8 cellular contexts compared by ENCODE assay signal in the genomic region with DNA sequence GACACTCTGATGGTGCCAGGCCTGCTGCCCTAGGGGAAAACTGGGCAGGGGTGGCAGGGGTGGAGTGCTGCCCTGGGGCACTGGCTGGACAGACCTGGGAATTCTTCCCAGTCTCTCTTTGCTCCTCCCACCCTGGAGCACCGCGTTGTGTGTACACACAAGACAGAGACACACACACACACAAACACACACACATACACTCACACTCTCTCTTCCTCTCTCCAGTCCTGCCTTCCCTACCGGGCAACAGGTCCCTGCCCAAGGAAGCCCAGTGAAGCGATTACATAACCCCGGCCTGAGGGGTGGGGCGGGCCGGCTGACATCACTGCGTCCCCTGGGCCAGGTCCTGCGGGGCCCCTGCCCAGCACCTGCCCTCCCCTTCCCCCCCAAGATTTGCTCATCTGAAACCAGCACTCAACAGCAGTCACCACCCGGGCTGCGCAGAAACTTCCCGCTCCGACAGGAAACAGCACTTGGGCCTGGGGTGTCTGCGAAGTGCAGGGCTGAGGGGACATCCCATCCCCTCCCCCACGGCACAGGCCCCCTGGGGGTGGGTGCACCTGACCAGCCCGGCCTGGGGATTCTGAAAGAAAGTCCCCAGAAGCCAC. TPM values are rescaled to one million over a fixed set of nuclear protein-coding genes. Genes with fewer than 3 reads are reported as not detected.
A peak's percentile ranks its signal among the peaks of the same experiment; 100 is the strongest.
DNase-seq lines count a peak whose midpoint lies in the region; ATAC-seq and TF ChIP-seq lines count a peak whose summit lies in the region.

No MANE protein-coding gene starts in this region.

- H3K27ac ChIP-seq in coronary artery = peak overlapping the region; percentile 90 to 99

- no peaks in the 10 kb centered on the region for H3K9me3 Mint-ChIP-seq in activated B cell treated with CpG ODN at 0.5 μM for 24 hours

- ATAC-seq in GM19397 (IDR thresholded peaks at IDR 0.05; ENCODE audit: unreplicated experiment) (peak; percentile 5), activated B cell treated with CpG ODN at 0.5 μM for 24 hours (ENCODE audit: low read depth) (peak; percentile 41), GM21526 (IDR thresholded peaks at IDR 0.05; ENCODE audit: low FRiP score, unreplicated experiment) (no peak)

- peaks cover 78% of the 10 kb centered on the region for H3K4me1 Mint-ChIP-seq in activated B cell treated with CpG ODN at 0.5 μM for 24 hours

- intact Hi-C loops in activated B cell treated with CpG ODN at 0.5 μM for 24 hours (cut with micrococcal nuclease) = loop anchor here (1.0 to 5.0 kb wide), 3 partner anchors 8 to 188 kb away; partner anchors contain the start of gene KLF16

- DNase-seq in Ammon's horn (ENCODE audit: low spot score) = peak; percentile 85
- DNase-seq in NCI-H128 (lab: John Stamatoyannopoulos, UW; ENCODE audit: unreplicated experiment) = peak; percentile 37
- peak; percentile 82 for DNase-seq in activated B cell treated with CpG ODN at 0.5 μM for 24 hours
- DNase-seq in coronary artery (ENCODE audit: low spot score) = peak; percentile 92
- DNase-seq in left kidney (ENCODE audit: low read depth, low spot score) = peak; percentile 83
- DNase-seq in stimulated activated CD4-positive, alpha-beta T cell treated with anti-CD3 and anti-CD28 coated beads, Interleukin-2, amount 100 ng/mL, for 24 hours = peak; percentile 69 to 71

- H3K27ac Mint-ChIP-seq in activated B cell treated with CpG ODN at 0.5 μM for 24 hours = peak overlapping the region; percentile 88

- H3K4me3 Mint-ChIP-seq in activated B cell treated with CpG ODN at 0.5 μM for 24 hours = peak overlapping the region; percentile 93

- CTCF ChIA-PET in activated B cell treated with CpG ODN at 0.5 μM for 24 hours (lab: Charles Lee) = interaction anchor here (1.0 to 1.8 kb wide), 4 partner anchors 20 to 38 kb away, joined by 3 to 6 read pairs (median 4); no protein-coding TSS in a partner anchor

- POLR2A ChIA-PET in activated B cell treated with CpG ODN at 0.5 μM for 24 hours (lab: Charles Lee) = interaction anchor here (0.6 to 59.1 kb wide), 12 partner anchors 11 to 564 kb away, joined by 3 to 2723 read pairs (median 4); partner anchors contain the start of genes IZUMO4 and MOB3A

- TF ChIP-seq CTCF in activated B cell treated with CpG ODN at 0.5 μM for 24 hours (IDR thresholded peaks at IDR 0.05) = no peak
- no peak for TF ChIP-seq CTCF in coronary artery (IDR thresholded peaks at IDR 0.05)

- H3K36me3 Mint-ChIP-seq in activated B cell treated with CpG ODN at 0.5 μM for 24 hours (ENCODE audit: low read depth) = peaks cover 46% of the 10 kb centered on the region

- H3K27me3 Mint-ChIP-seq in activated B cell treated with CpG ODN at 0.5 μM for 24 hours = no peaks in the 10 kb centered on the region

- peak overlapping the region; percentile 91 for H3K4me3 ChIP-seq in coronary artery

RNA-seq across cellular contexts. Expression of gene MKNK2, which starts 1.2 kb away (rescaled TPM):
- 1,134 and 1,197 TPM in 2 replicates for total RNA-seq in activated B cell treated with CpG ODN at 0.5 μM for 24 hours

RNA-seq across cellular contexts. Expression of gene BTBD2, which starts 34.3 kb away (rescaled TPM):
- 55.1 and 57.3 TPM in 2 replicates for total RNA-seq in activated B cell treated with CpG ODN at 0.5 μM for 24 hours

RNA-seq across cellular contexts. Expression of gene MOB3A, which starts 46.3 kb away (rescaled TPM):
- total RNA-seq in activated B cell treated with CpG ODN at 0.5 μM for 24 hours = 179 and 189 TPM in 2 replicates

RNA-seq across cellular contexts. Expression of gene IZUMO4, which starts 46.9 kb away (rescaled TPM):
- 73.0 and 78.6 TPM in 2 replicates for total RNA-seq in activated B cell treated with CpG ODN at 0.5 μM for 24 hours

Comparison
In these comparisons a context has a peak if more than half of its experiments do, and no peak if none do; other contexts are left out.
1. DNase-seq: peak in every context shown above with its lines; median percentile 92 in coronary artery; 85 in Ammon's horn; 83 in left kidney; 82 in activated B cell treated with CpG ODN at 0.5 μM for 24 hours; 70 in stimulated activated CD4-positive, alpha-beta T cell treated with anti-CD3 and anti-CD28 coated beads, Interleukin-2, amount 100 ng/mL, for 24 hours; 37 in NCI-H128.